In the genomic region with DNA sequence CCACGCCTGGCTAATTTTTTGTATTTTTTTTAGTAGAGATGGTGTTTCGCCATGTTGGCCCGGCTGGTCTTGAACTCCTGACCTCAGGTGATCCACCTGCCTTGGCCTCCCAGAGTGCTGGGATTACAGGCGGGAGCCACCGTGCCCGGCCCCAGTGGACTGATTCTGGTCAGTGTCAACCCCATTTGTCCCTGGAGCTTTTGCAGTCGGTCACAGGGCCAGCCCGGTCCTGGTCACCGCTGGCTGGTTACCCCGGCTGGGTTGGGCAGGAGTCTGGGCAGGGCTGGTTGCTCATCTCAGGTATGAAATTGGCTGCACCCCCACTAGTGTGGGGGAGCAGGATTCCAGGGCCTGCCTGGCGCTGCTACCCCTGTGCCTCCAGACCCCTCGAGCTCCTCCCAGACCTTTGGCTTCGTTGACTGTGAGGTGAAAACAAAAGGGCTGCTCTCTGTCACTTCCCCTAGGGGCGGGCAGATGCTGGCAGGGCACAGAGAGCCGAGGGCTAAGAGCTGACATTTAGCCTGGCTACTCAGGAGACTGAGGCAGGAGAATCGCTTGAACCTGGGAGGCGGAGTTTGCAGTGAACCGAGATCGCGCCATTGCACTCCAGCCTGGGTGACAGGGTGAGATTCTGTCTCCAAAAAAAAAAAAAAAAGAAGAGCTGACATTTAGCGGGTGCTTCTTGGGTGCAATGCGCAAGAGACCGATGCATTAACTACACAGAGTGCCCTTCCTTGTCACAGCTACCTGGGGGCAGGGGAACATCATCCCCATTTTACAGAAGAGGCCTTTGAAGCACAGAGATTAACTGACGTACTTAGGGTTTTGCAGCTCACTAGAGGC, we compare ENCODE assay signal across 9 cellular contexts. TPM values are rescaled to one million over a fixed set of nuclear protein-coding genes. Genes with fewer than 3 reads are reported as not detected.
A peak's percentile ranks its signal among the peaks of the same experiment; 100 is the strongest.
DNase-seq lines count a peak whose midpoint lies in the region; ATAC-seq and TF ChIP-seq lines count a peak whose summit lies in the region.
"Had no signal": no experiment of that assay in that cellular context is flagged by ENCODE, and none has a peak within 500 bp of the region (broad histone marks: within the 10 kb centered on the region; RNA-seq: fewer than 3 reads in every experiment).

No MANE protein-coding gene starts in this region.

- intact Hi-C loops in psoas muscle (cut with DNase I) = no loop called here

- H3K4me1 Mint-ChIP-seq in central memory CD8-positive, alpha-beta T cell = peaks cover 78% of the 10 kb centered on the region
- H3K4me1 Mint-ChIP-seq in osteocyte (ENCODE audit: unreplicated experiment) = peaks cover 45% of the 10 kb centered on the region

- H3K9me3 Mint-ChIP-seq in central memory CD8-positive, alpha-beta T cell = no peaks in the 10 kb centered on the region
- no peaks in the 10 kb centered on the region for H3K9me3 Mint-ChIP-seq in osteocyte (ENCODE audit: unreplicated experiment)

- no peaks in the 10 kb centered on the region for H3K9me3 ChIP-seq in psoas muscle

- DNase-seq in CD1c-positive myeloid dendritic cell (ENCODE audit: extremely low spot score) (peak; percentile 32), psoas muscle (no peak), KBM-7 (no peak), osteocyte (ENCODE audit: extremely low spot score, unreplicated experiment) (no peak), caudate nucleus (lab: John Stamatoyannopoulos, UW) (no peak)
- DNase-seq in Jurkat, Clone E6-1 (ENCODE audit: low read depth, low spot score) = no peak
- no peak for DNase-seq in central memory CD8-positive, alpha-beta T cell (ENCODE audit: low spot score in 2 of 2)

- peaks cover 21% of the 10 kb centered on the region for H3K4me1 ChIP-seq in psoas muscle

- H3K36me3 Mint-ChIP-seq in central memory CD8-positive, alpha-beta T cell (ENCODE audit: insufficient read depth) = peaks cover 55% of the 10 kb centered on the region
- H3K36me3 Mint-ChIP-seq in osteocyte (ENCODE audit: unreplicated experiment) = no peaks in the 10 kb centered on the region

- no peaks in the 10 kb centered on the region for H3K36me3 ChIP-seq in psoas muscle (ENCODE audit: insufficient read depth in 1 of 2, low read depth in 1 of 2)
- H3K36me3 ChIP-seq: cardiac muscle cell had no signal

- peak overlapping the region; percentile 85 for H3K4me3 Mint-ChIP-seq in central memory CD8-positive, alpha-beta T cell
- H3K4me3 Mint-ChIP-seq in osteocyte (ENCODE audit: unreplicated experiment) = no peak overlapping the region

- peak overlapping the region; percentile 30 for H3K27ac ChIP-seq in psoas muscle
- no peak overlapping the region for H3K27ac ChIP-seq in caudate nucleus (ENCODE audit: low read depth, low read length)
- H3K27ac ChIP-seq: cardiac muscle cell had no signal

- in situ Hi-C loops in KBM-7 (cut with MboI; ENCODE audit: low pct_unique_long_range_greater_than_20kb, low sequenced_read_pairs) = no loop called here

- ATAC-seq in central memory CD8-positive, alpha-beta T cell (replicated peaks; ENCODE audit: extremely low read depth, poor library complexity, severe bottlenecking) = peak; percentile 0
- ATAC-seq in psoas muscle = no peak
- ATAC-seq in HG03565 (IDR thresholded peaks at IDR 0.05; ENCODE audit: unreplicated experiment) = no peak

- H3K27me3 ChIP-seq in psoas muscle (ENCODE audit: insufficient read depth in 3 of 3, low read length in 2 of 3) = no peaks in the 10 kb centered on the region
- H3K27me3 ChIP-seq: cardiac muscle cell had no signal

- H3K4me3 ChIP-seq in Jurkat, Clone E6-1 (ENCODE audit: low read length) = peak overlapping the region; percentile 43
- no peak overlapping the region for H3K4me3 ChIP-seq in psoas muscle
- H3K4me3 ChIP-seq: cardiac muscle cell had no signal

- H3K27ac Mint-ChIP-seq in central memory CD8-positive, alpha-beta T cell (ENCODE audit: low read depth) = peak overlapping the region; percentile 100
- no peak overlapping the region for H3K27ac Mint-ChIP-seq in osteocyte (ENCODE audit: unreplicated experiment)

- TF ChIP-seq CTCF in psoas muscle (IDR thresholded peaks at IDR 0.05) (no peak), osteocyte (IDR thresholded peaks at IDR 0.05) (no peak)

- no peaks in the 10 kb centered on the region for H3K27me3 Mint-ChIP-seq in central memory CD8-positive, alpha-beta T cell
- H3K27me3 Mint-ChIP-seq in osteocyte (ENCODE audit: unreplicated experiment) = no peaks in the 10 kb centered on the region

- 82 to 83% (median 82%) methylated on average over 23 to 24 of the region's 24 CpGs for WGBS in psoas muscle, 3 donors

RNA-seq across cellular contexts. Expression of a gene that starts 10.6 kb away (rescaled TPM):
- polyA plus RNA-seq in Jurkat, Clone E6-1 (2012; ENCODE audit: insufficient read depth, insufficient read length) = not detected
- total RNA-seq in psoas muscle = 10 to 100 TPM in 1 of 4 donors, 1 to 10 TPM in 3; 7.5 to 12.8 (median 8.8) TPM
- polyA plus RNA-seq in psoas muscle = 1 to 10 TPM; 5.1 to 7.6 (median 5.8) TPM
- 3.7 and 7.4 TPM in 2 replicates for total RNA-seq in osteocyte
- polyA plus RNA-seq: cardiac muscle cell had no signal

RNA-seq across cellular contexts. Expression of a gene that starts 52.5 kb away (rescaled TPM):
- 13.3 TPM for polyA plus RNA-seq in Jurkat, Clone E6-1 (2012; ENCODE audit: insufficient read depth, insufficient read length)
- total RNA-seq in psoas muscle (10 to 100 TPM; 32.3 to 69.1 (median 51.1) TPM), osteocyte (41.1 and 45.3 TPM in 2 replicates)
- polyA plus RNA-seq in psoas muscle = 10 to 100 TPM; 19.9 to 45.3 (median 25.3) TPM
